Comparison of ENCODE assay signal across 9 cellular contexts in the genomic region with DNA sequence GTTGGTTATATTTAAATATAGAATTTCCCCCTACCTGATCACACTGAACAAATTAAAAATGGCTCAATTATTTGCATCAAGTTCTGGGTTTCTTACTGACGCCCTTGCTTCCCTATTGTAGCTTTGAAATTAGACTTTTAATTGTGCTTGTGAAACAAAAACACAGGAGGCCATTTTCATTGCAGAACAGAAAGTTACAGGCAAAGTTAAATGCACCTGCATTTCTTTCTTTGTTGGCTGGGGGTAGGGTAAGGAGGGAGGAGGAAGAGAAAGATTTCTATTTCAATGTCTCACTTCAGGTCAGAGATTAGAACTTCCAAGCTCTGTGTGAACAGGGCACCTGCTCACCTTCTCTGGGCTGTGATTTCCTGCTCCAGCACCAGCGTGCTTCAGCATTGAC.
DNase-seq lines count a peak whose midpoint lies in the region; ATAC-seq and TF ChIP-seq lines count a peak whose summit lies in the region.
"Had no signal": no experiment of that assay in that cellular context is flagged by ENCODE, and none has a peak within 500 bp of the region (broad histone marks: within the 10 kb centered on the region; RNA-seq: fewer than 3 reads in every experiment).

No MANE protein-coding gene starts in this region.

- TF ChIP-seq EP300 in suprapubic skin (IDR thresholded peaks at IDR 0.05), result no peak

- TF ChIP-seq CTCF in suprapubic skin (IDR thresholded peaks at IDR 0.05), result no peak

- H3K9me3 ChIP-seq in suprapubic skin, result no peaks in the 10 kb centered on the region

- ATAC-seq in GM19324 (IDR thresholded peaks at IDR 0.05; ENCODE audit: low FRiP score, unreplicated experiment), result peak; percentile 46
- ATAC-seq in HG02759 (IDR thresholded peaks at IDR 0.05; ENCODE audit: unreplicated experiment), result peak; percentile 41
- peak; percentile 20 for ATAC-seq in HG03575 (IDR thresholded peaks at IDR 0.05; ENCODE audit: extremely low read depth, insufficient number of reproducible peaks, low FRiP score, unreplicated experiment)

- peaks cover 38% of the 10 kb centered on the region for H3K4me1 ChIP-seq in suprapubic skin

- no peaks in the 10 kb centered on the region for H3K36me3 ChIP-seq in suprapubic skin

- DNase-seq in suprapubic skin (ENCODE audit: low spot score in 2 of 2), result no peak
- DNase-seq in activated CD4-positive, alpha-beta T cell treated with anti-CD3 and anti-CD28 coated beads, Interleukin-2, amount 50 U/mL, for 4 hours, result no peak
- no peak for DNase-seq in NCI-H82 (lab: John Stamatoyannopoulos, UW)
- DNase-seq in MV-4-11 (lab: John Stamatoyannopoulos, UW), result no peak
- DNase-seq: activated gamma-delta T cell treated with Interleukin-2 at 50 U/mL for 16 hours, NCI-H2171 treated with DMSO at 0.1 percent for 48 hours had no signal

- H3K4me3 ChIP-seq in suprapubic skin, result no peak overlapping the region

- no peak for TF ChIP-seq POLR2A in suprapubic skin (IDR thresholded peaks at IDR 0.05)

- no peaks in the 10 kb centered on the region for H3K27me3 ChIP-seq in suprapubic skin

- peak overlapping the region; percentile 74 for H3K27ac ChIP-seq in suprapubic skin

- 42% methylated on average over 2 of the region's 2 CpGs for WGBS in suprapubic skin
